ENCODE assay signal across 12 cellular contexts in genomic region chr1:115669002-115669673, GRCh38. TPM values are rescaled to one million over a fixed set of nuclear protein-coding genes. Genes with fewer than 3 reads are reported as not detected.
DNase-seq lines count a peak whose midpoint lies in the region; FAIRE-seq and TF ChIP-seq lines count a peak whose summit lies in the region.
"Had no signal": no experiment of that assay in that cellular context is flagged by ENCODE, and none has a peak within 500 bp of the region (broad histone marks: within the 10 kb centered on the region; RNA-seq: fewer than 3 reads in every experiment).

No MANE protein-coding gene starts in this region.

- H3K9me3 ChIP-seq in effector memory CD4-positive, alpha-beta T cell (ENCODE audit: control insufficient read depth, low read length): no peaks in the 10 kb centered on the region
- H3K9me3 ChIP-seq in suprapubic skin: no peaks in the 10 kb centered on the region

- peak; percentile 7 for DNase-seq in stimulated activated CD4-positive, alpha-beta T cell treated with anti-CD3 and anti-CD28 coated beads, Interleukin-15, amount 100 ng/mL, for 24 hours
- no peak for DNase-seq in stimulated activated CD4-positive, alpha-beta T cell treated with anti-CD3 and anti-CD28 coated beads, Interleukin-2, amount 100 ng/mL, for 24 hours
- DNase-seq in RPMI7951 (ENCODE audit: low read depth) (peak; percentile 92), epithelial cell of esophagus (ENCODE audit: low read depth) (peak; percentile 87), urothelium cell line (ENCODE audit: low spot score) (peak; percentile 58), suprapubic skin (ENCODE audit: low spot score in 2 of 2) (no peak)
- no peak for DNase-seq in activated T-helper 2 cell treated with anti-CD3 and anti-CD28 coated beads, Interferon-gamma antibody, Interleukin-2, Interleukin-4, amounts not matched to agents 10 μg/mL and 5 μg/mL and 100 μg/mL, durations not matched to agents 14 hours and 24 hours and 36 hours (ENCODE audit: low spot score)
- no peak for DNase-seq in effector memory CD4-positive, alpha-beta T cell
- DNase-seq: COR-L47, NCI-H187 treated with DMSO at 0.1 percent for 48 hours had no signal

- no peak for FAIRE-seq in urothelium cell line (lab: Jason Lieb, UNC)

- no peak overlapping the region for H3K27ac ChIP-seq in effector memory CD4-positive, alpha-beta T cell (ENCODE audit: insufficient read depth, low read length, poor library complexity, severe bottlenecking)
- H3K27ac ChIP-seq in suprapubic skin: no peak overlapping the region

- no peak for TF ChIP-seq POLR2A in suprapubic skin (IDR thresholded peaks at IDR 0.05)

- H3K4me3 ChIP-seq in epithelial cell of esophagus (ENCODE audit: low read length) (no peak overlapping the region), suprapubic skin (no peak overlapping the region)
- no peak overlapping the region for H3K4me3 ChIP-seq in effector memory CD4-positive, alpha-beta T cell (ENCODE audit: insufficient read depth, low read depth, low read length, poor library complexity, severe bottlenecking)

- no peak overlapping the region for H3K4me3 Mint-ChIP-seq in activated T-helper 2 cell treated with anti-CD3 and anti-CD28 coated beads, Interferon-gamma antibody, Interleukin-2, Interleukin-4, amounts not matched to agents 10 μg/mL and 5 μg/mL and 100 μg/mL, durations not matched to agents 14 hours and 24 hours and 36 hours (ENCODE audit: low read depth)
- H3K4me3 Mint-ChIP-seq: activated naive CD4-positive, alpha-beta T cell treated with anti-CD3 and anti-CD28 coated beads, Interleukin-2, amount 50 U/mL, for 24 hours; nephron had no signal

- H3K27me3 ChIP-seq in effector memory CD4-positive, alpha-beta T cell (replicated peaks; ENCODE audit: control insufficient read depth, insufficient read depth, low read length, poor library complexity, severe bottlenecking): no peaks in the 10 kb centered on the region
- no peaks in the 10 kb centered on the region for H3K27me3 ChIP-seq in suprapubic skin

- H3K36me3 ChIP-seq in effector memory CD4-positive, alpha-beta T cell (ENCODE audit: control insufficient read depth, insufficient read depth, low read length): no peaks in the 10 kb centered on the region
- peaks cover 33% of the 10 kb centered on the region for H3K36me3 ChIP-seq in suprapubic skin

- H3K4me1 ChIP-seq in effector memory CD4-positive, alpha-beta T cell (ENCODE audit: control insufficient read depth, insufficient read depth, low read length, poor library complexity, severe bottlenecking): no peaks in the 10 kb centered on the region
- H3K4me1 ChIP-seq in suprapubic skin: peaks cover 32% of the 10 kb centered on the region

- intact Hi-C loops in activated T-helper 2 cell treated with anti-CD3 and anti-CD28 coated beads, Interferon-gamma antibody, Interleukin-2, Interleukin-4, amounts not matched to agents 10 μg/mL and 5 μg/mL and 100 μg/mL, durations not matched to agents 14 hours and 24 hours and 36 hours (cut with micrococcal nuclease): no loop called here

- H3K4me1 Mint-ChIP-seq in activated T-helper 2 cell treated with anti-CD3 and anti-CD28 coated beads, Interferon-gamma antibody, Interleukin-2, Interleukin-4, amounts not matched to agents 10 μg/mL and 5 μg/mL and 100 μg/mL, durations not matched to agents 14 hours and 24 hours and 36 hours (ENCODE audit: low read depth): peaks cover 19% of the 10 kb centered on the region
- H3K4me1 Mint-ChIP-seq: activated naive CD4-positive, alpha-beta T cell treated with anti-CD3 and anti-CD28 coated beads, Interleukin-2, amount 50 U/mL, for 24 hours had no signal

- no peak overlapping the region for H3K27ac Mint-ChIP-seq in activated T-helper 2 cell treated with anti-CD3 and anti-CD28 coated beads, Interferon-gamma antibody, Interleukin-2, Interleukin-4, amounts not matched to agents 10 μg/mL and 5 μg/mL and 100 μg/mL, durations not matched to agents 14 hours and 24 hours and 36 hours
- H3K27ac Mint-ChIP-seq: activated naive CD4-positive, alpha-beta T cell treated with anti-CD3 and anti-CD28 coated beads, Interleukin-2, amount 50 U/mL, for 24 hours; nephron had no signal

- peaks cover 8% of the 10 kb centered on the region for H3K9me3 Mint-ChIP-seq in activated T-helper 2 cell treated with anti-CD3 and anti-CD28 coated beads, Interferon-gamma antibody, Interleukin-2, Interleukin-4, amounts not matched to agents 10 μg/mL and 5 μg/mL and 100 μg/mL, durations not matched to agents 14 hours and 24 hours and 36 hours
- H3K9me3 Mint-ChIP-seq: activated naive CD4-positive, alpha-beta T cell treated with anti-CD3 and anti-CD28 coated beads, Interleukin-2, amount 50 U/mL, for 24 hours; nephron had no signal

- peaks cover 2% of the 10 kb centered on the region for H3K27me3 Mint-ChIP-seq in activated T-helper 2 cell treated with anti-CD3 and anti-CD28 coated beads, Interferon-gamma antibody, Interleukin-2, Interleukin-4, amounts not matched to agents 10 μg/mL and 5 μg/mL and 100 μg/mL, durations not matched to agents 14 hours and 24 hours and 36 hours (ENCODE audit: low read depth)

- TF ChIP-seq CTCF in epithelial cell of esophagus (IDR thresholded peaks at IDR 0.05; ENCODE audit: insufficient read depth, low read depth, low read length, missing control alignments): no peak
- no peak for TF ChIP-seq CTCF in suprapubic skin (IDR thresholded peaks at IDR 0.05)

- no peak for TF ChIP-seq EP300 in suprapubic skin (IDR thresholded peaks at IDR 0.05)

- WGBS in suprapubic skin: 91% methylated on average over 5 of the region's 5 CpGs

- peaks cover 40% of the 10 kb centered on the region for H3K36me3 Mint-ChIP-seq in activated T-helper 2 cell treated with anti-CD3 and anti-CD28 coated beads, Interferon-gamma antibody, Interleukin-2, Interleukin-4, amounts not matched to agents 10 μg/mL and 5 μg/mL and 100 μg/mL, durations not matched to agents 14 hours and 24 hours and 36 hours (ENCODE audit: low read depth)
- H3K36me3 Mint-ChIP-seq: activated naive CD4-positive, alpha-beta T cell treated with anti-CD3 and anti-CD28 coated beads, Interleukin-2, amount 50 U/mL, for 24 hours had no signal

RNA-seq across cellular contexts. Expression of gene VANGL1, which starts 27.4 kb away (rescaled TPM):
- total RNA-seq in RPMI7951 (2014; rRNA removed; shearing (Covaris generic)): 21.0 and 21.9 TPM in 2 replicates
- total RNA-seq in activated T-helper 2 cell treated with anti-CD3 and anti-CD28 coated beads, Interferon-gamma antibody, Interleukin-2, Interleukin-4, amounts not matched to agents 10 μg/mL and 5 μg/mL and 100 μg/mL, durations not matched to agents 14 hours and 24 hours and 36 hours: 9.5 and 10.3 TPM in 2 replicates
- 10 to 100 TPM; 17.7 to 33.6 (median 26.2) TPM for total RNA-seq in suprapubic skin

Comparison
In these comparisons a context has a peak if more than half of its experiments do, and no peak if none do; other contexts are left out.
1. DNase-seq: peak in stimulated activated CD4-positive, alpha-beta T cell treated with anti-CD3 and anti-CD28 coated beads, Interleukin-15, amount 100 ng/mL, for 24 hours (single experiment), RPMI7951 (single experiment), epithelial cell of esophagus (single experiment) and urothelium cell line (single experiment); none in stimulated activated CD4-positive, alpha-beta T cell treated with anti-CD3 and anti-CD28 coated beads, Interleukin-2, amount 100 ng/mL, for 24 hours (0 of 2), activated T-helper 2 cell treated with anti-CD3 and anti-CD28 coated beads, Interferon-gamma antibody, Interleukin-2, Interleukin-4, amounts not matched to agents 10 μg/mL and 5 μg/mL and 100 μg/mL, durations not matched to agents 14 hours and 24 hours and 36 hours (single experiment), effector memory CD4-positive, alpha-beta T cell (0 of 3) and suprapubic skin (0 of 2).